ENCODE assay signal across 8 cellular contexts in the genomic region with DNA sequence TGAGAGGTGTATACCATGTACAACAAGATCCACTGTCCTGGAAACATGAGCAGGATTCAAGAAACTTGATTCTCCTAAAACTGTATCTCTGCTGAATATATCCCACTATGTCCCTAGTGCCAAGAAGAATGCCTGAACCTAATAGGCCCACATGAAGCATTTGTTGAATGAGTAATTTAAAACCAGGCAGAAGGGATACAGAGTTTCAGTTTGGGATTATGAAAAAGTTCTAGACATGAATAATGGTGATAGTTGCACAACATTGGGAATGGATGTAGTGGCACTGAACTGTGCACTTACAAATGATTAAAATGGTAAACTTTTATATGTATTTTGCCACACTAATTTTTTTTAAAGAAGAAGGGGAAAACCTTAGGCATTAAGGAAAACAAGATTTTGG.
"Had no signal": no experiment of that assay in that cellular context is flagged by ENCODE, and none has a peak within 500 bp of the region (broad histone marks: within the 10 kb centered on the region; RNA-seq: fewer than 3 reads in every experiment).

No MANE protein-coding gene starts in this region.

- H3K4me3 Mint-ChIP-seq: GM23338, H9, IgD-negative memory B cell had no signal

- H3K27ac ChIP-seq: HL-60 had no signal

- H3K27ac Mint-ChIP-seq: GM23338, H9, IgD-negative memory B cell had no signal

- ATAC-seq: GM23338, HepG2 had no signal

- H3K4me1 Mint-ChIP-seq: GM23338, IgD-negative memory B cell had no signal

- H3K27me3 Mint-ChIP-seq: IgD-negative memory B cell had no signal

- H3K36me3 Mint-ChIP-seq: IgD-negative memory B cell had no signal

- DNase-seq: H9, HCEC 1CT had no signal

- H2AFZ ChIP-seq: GM23338 had no signal

- H3K4me3 ChIP-seq: GM23338 had no signal

- H3K9me3 Mint-ChIP-seq: H9 had no signal

- H3K4me2 ChIP-seq: GM23338 had no signal

- FAIRE-seq: H1, H54, HepG2 had no signal
